ENCODE assay signal across 21 cellular contexts in the genomic region with DNA sequence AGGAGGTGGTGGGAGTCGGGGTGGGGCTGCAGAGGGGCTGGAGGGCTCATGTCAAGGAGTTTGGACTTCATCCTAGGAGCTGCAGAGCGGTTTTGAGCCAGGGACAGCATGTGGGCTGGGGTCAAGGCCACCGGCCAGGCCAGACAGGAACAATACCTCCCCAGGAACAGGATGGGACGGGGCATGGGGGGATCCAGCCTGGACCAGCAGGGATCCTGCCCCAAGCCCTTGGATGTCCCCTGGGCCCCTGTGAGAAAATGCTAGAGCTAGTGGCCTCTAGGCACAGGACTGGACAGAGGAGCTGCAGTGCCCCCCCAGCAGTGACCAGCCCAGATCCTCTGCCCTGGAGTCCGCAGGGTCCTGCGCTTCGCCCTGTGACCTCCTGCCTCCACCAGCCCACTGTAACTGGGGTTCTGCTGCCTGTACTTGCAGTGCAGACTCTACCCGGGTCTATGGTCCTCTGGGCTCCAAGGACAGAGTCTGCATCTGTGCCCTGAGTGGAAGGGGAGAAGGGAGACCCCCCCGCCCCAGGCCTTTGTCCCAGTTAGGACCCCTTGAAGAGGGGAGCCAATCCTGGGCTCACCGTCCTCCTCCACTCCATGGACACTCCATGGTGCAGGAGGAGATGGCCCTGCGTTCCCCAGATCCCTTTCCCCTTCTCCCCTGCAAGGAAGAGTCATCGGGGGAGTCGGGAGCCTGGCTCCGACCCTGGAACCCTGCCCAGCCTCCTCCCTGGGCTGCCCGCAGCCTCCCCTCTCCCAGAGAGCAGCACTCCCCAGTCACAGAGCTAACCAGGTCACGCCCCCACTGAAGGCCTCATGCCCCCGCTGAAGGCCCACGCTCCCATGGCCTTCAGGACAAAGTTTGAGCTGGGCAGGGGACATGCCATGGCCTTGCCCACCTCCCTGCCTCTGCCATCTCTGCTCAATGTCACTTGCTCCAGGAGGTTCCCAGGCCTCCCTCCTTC. TPM values are rescaled to one million over a fixed set of nuclear protein-coding genes. Genes with fewer than 3 reads are reported as not detected.
DNase-seq lines count a peak whose midpoint lies in the region; ATAC-seq, FAIRE-seq and TF ChIP-seq lines count a peak whose summit lies in the region.
"Had no signal": no experiment of that assay in that cellular context is flagged by ENCODE, and none has a peak within 500 bp of the region (broad histone marks: within the 10 kb centered on the region; RNA-seq: fewer than 3 reads in every experiment).

No MANE protein-coding gene starts in this region.

- POLR2A ChIA-PET in Caco-2 (lab: Charles Lee): no interaction called here
- POLR2A ChIA-PET in T-cell (lab: Charles Lee): no interaction called here

- H3K27ac Mint-ChIP-seq in Caco-2 (ENCODE audit: unreplicated experiment) (peak overlapping the region; percentile 35), T-cell (no peak overlapping the region)
- H3K27ac Mint-ChIP-seq: CD4-positive, CD25-positive, alpha-beta regulatory T cell had no signal

- H3K9me3 Mint-ChIP-seq in Caco-2 (ENCODE audit: unreplicated experiment) (no peaks in the 10 kb centered on the region), T-cell (no peaks in the 10 kb centered on the region)

- H3K9me3 ChIP-seq in Caco-2 (no peaks in the 10 kb centered on the region), NT2/D1 (ENCODE audit: insufficient read depth, low read length) (0 out of 2 replicates have a peak, but pooled peaks cover 3% of the 10 kb centered on the region), kidney (ENCODE audit: control insufficient read depth in 1 of 2, low read length in 2 of 2) (no peaks in the 10 kb centered on the region)

- CTCF ChIA-PET in Caco-2 (lab: Charles Lee): interaction anchor here (0.6 kb wide), 1 partner anchor 34 kb away, joined by 3 read pairs; no protein-coding TSS in a partner anchor
- CTCF ChIA-PET in T-cell (lab: Charles Lee): interaction anchor here in 1 of 2 donors (0.6 kb wide), 1 partner anchor 38 kb away, joined by 3 read pairs; no protein-coding TSS in a partner anchor

- no peak for FAIRE-seq in kidney (lab: Jason Lieb, UNC)
- FAIRE-seq: HTR-8/SVneo had no signal

- H3K4me1 ChIP-seq in Caco-2: peaks cover 10% of the 10 kb centered on the region
- H3K4me1 ChIP-seq in NT2/D1 (ENCODE audit: insufficient read depth, insufficient read length): peaks cover 9% of the 10 kb centered on the region
- H3K4me1 ChIP-seq in kidney (ENCODE audit: control insufficient read depth in 1 of 2, insufficient read depth in 1 of 2, low read depth in 1 of 2, low read length in 2 of 2): peaks cover 0 to 11% of the 10 kb centered on the region in 2 donors

- H3K4me3 Mint-ChIP-seq in Caco-2 (ENCODE audit: unreplicated experiment) (no peak overlapping the region), T-cell (no peak overlapping the region)

- H3K27me3 ChIP-seq in Caco-2 (replicated peaks; ENCODE audit: control insufficient read depth, insufficient read depth, low read length) (no peaks in the 10 kb centered on the region), NT2/D1 (ENCODE audit: insufficient read depth, insufficient read length) (no peaks in the 10 kb centered on the region)

- H3K36me3 ChIP-seq in Caco-2 (ENCODE audit: control insufficient read depth, insufficient read depth, low read length) (peaks cover 3% of the 10 kb centered on the region; the same call in 1 of the 2 replicates), NT2/D1 (ENCODE audit: insufficient read depth, insufficient read length, low read length) (peaks cover 8% of the 10 kb centered on the region), kidney (ENCODE audit: control insufficient read depth in 1 of 2, insufficient read depth in 2 of 2, low read length in 2 of 2) (no peaks in the 10 kb centered on the region)

- H3K9ac ChIP-seq in NT2/D1 (ENCODE audit: insufficient read length, low read depth) (peak overlapping the region; percentile 21), kidney (ENCODE audit: low read length in 2 of 2) (no peak overlapping the region)

- H3K4me1 Mint-ChIP-seq in Caco-2 (ENCODE audit: low read depth, unreplicated experiment) (peaks cover 13% of the 10 kb centered on the region), T-cell (peaks cover 17 to 35% (median 33%) of the 10 kb centered on the region in 3 donors)

- H3K4me3 ChIP-seq in Caco-2 (ENCODE audit: low read depth, low read length): no peak overlapping the region
- no peak overlapping the region for H3K4me3 ChIP-seq in NT2/D1 (ENCODE audit: insufficient read length, low read depth)
- no peak overlapping the region for H3K4me3 ChIP-seq in kidney (ENCODE audit: low read length in 2 of 2)

- no TSS peak for BruUV-seq in Caco-2 (replicated peaks; lab: Mats Ljungman, UMichigan)

- H3K36me3 Mint-ChIP-seq in Caco-2 (ENCODE audit: insufficient read depth, unreplicated experiment) (peaks cover 37% of the 10 kb centered on the region), T-cell (peaks cover 6% of the 10 kb centered on the region)

- H3K27ac ChIP-seq in kidney (ENCODE audit: low read depth in 2 of 2, low read length in 2 of 2): no peak overlapping the region
- H3K27ac ChIP-seq: HL-60 had no signal

- intact Hi-C loops in Caco-2 (cut with micrococcal nuclease; ENCODE audit: unreplicated experiment): no loop called here
- intact Hi-C loops in kidney (cut with DNase I): no loop called here
- intact Hi-C loops in sciatic nerve (cut with DNase I): no loop called here

- TF ChIP-seq CTCF in Caco-2 (IDR thresholded peaks at IDR 0.05; ENCODE audit: insufficient read depth in 1 of 2, low read depth in 1 of 2, low read length in 1 of 2, severe bottlenecking in 1 of 2, unreplicated experiment in 1 of 2) (no peak), kidney (IDR thresholded peaks at IDR 0.05; ENCODE audit: borderline replicate concordance, extremely low read depth, insufficient read depth) (no peak)

- DNase-seq in Caco-2: peak in 1 of 2 experiments; percentile 37
- DNase-seq in NT2/D1 (ENCODE audit: low read depth, low spot score): no peak
- peak; percentile 62 for DNase-seq in kidney
- DNase-seq in sciatic nerve (ENCODE audit: low spot score): peak; percentile 52
- no peak for DNase-seq in T-cell
- no peak for DNase-seq in NCI-H1092 treated with DMSO at 0.1 percent for 48 hours (lab: John Stamatoyannopoulos, UW)
- DNase-seq: ACHN; AML-193; CD4-positive, CD25-positive, alpha-beta regulatory T cell; HCEC 1CT; MV-4-11; NCI-H1417 treated with DMSO at 0.1 percent for 48 hours; NCI-H2029 treated with DMSO at 0.1 percent for 48 hours; NCI-H2171 treated with DMSO at 0.1 percent for 48 hours; NCI-H446 treated with DMSO at 0.1 percent for 48 hours; NK-92 treated with Interleukin-12 subunit alpha and Interleukin-12 subunit beta, amount 100 ng/mL, for 24 hours; OCI-M1; RPMI8226 had no signal

- ATAC-seq in sciatic nerve: no peak
- ATAC-seq in T-cell (replicated peaks in 1 of 4): no peak
- ATAC-seq in HG02981 (IDR thresholded peaks at IDR 0.05; ENCODE audit: unreplicated experiment): no peak

- H3K27me3 Mint-ChIP-seq in Caco-2 (ENCODE audit: insufficient read depth, unreplicated experiment) (no peaks in the 10 kb centered on the region), T-cell (peaks cover 0 to 4% of the 10 kb centered on the region in 2 donors)
- H3K27me3 Mint-ChIP-seq: CD4-positive, CD25-positive, alpha-beta regulatory T cell had no signal

RNA-seq across cellular contexts. Expression of gene MXD3, which starts 3.0 kb away (rescaled TPM):
- total RNA-seq in Caco-2 (2022) (19.8 and 20.6 TPM in 2 replicates), kidney (6.6 TPM), sciatic nerve (9.9 TPM), T-cell (10 to 100 TPM in 4 of 5 donors, 1 to 10 TPM in 1; 9.3 to 15.2 (median 12.4) TPM)
- polyA plus RNA-seq in kidney (ENCODE audit: insufficient read depth, low read depth, low replicate concordance): 4.9 TPM

RNA-seq across cellular contexts. Expression of gene PRELID1, which starts 11.1 kb away (rescaled TPM):
- 201 and 229 TPM in 2 replicates for total RNA-seq in Caco-2 (2022)
- 90.8 TPM for total RNA-seq in kidney
- polyA plus RNA-seq in kidney (ENCODE audit: insufficient read depth, low read depth, low replicate concordance): 351 TPM
- total RNA-seq in sciatic nerve: 50.1 TPM
- total RNA-seq in T-cell: 10 to 100 TPM; 52.0 to 84.9 (median 74.5) TPM

RNA-seq across cellular contexts. Expression of gene RAB24, which starts 11.1 kb away (rescaled TPM):
- total RNA-seq in Caco-2 (2022) (29.9 and 31.7 TPM in 2 replicates), kidney (25.0 TPM), sciatic nerve (24.4 TPM), T-cell (10 to 100 TPM; 18.2 to 34.0 (median 25.2) TPM)
- 77.6 TPM for polyA plus RNA-seq in kidney (ENCODE audit: insufficient read depth, low read depth, low replicate concordance)

RNA-seq across cellular contexts. Expression of gene LMAN2, which starts 36.8 kb away (rescaled TPM):
- total RNA-seq in Caco-2 (2022) (240 and 241 TPM in 2 replicates), kidney (137 TPM), sciatic nerve (70.0 TPM), T-cell (100 to 1,000 TPM in 3 of 5 donors, 10 to 100 TPM in 2; 67.2 to 122 (median 106) TPM)
- polyA plus RNA-seq in kidney (ENCODE audit: insufficient read depth, low read depth, low replicate concordance): 190 TPM

RNA-seq across cellular contexts. Expression of gene RGS14, which starts 43.1 kb away (rescaled TPM):
- total RNA-seq in Caco-2 (2022) (15.2 and 16.7 TPM in 2 replicates), kidney (28.4 TPM), sciatic nerve (9.3 TPM), T-cell (100 to 1,000 TPM in 3 of 5 donors, 10 to 100 TPM in 2; 85.7 to 209 (median 195) TPM)
- polyA plus RNA-seq in kidney (ENCODE audit: insufficient read depth, low read depth, low replicate concordance): 56.3 TPM

Comparison
In these comparisons a context has a peak if more than half of its experiments do, and no peak if none do; other contexts are left out.
1. DNase-seq: peak in kidney (single experiment) and sciatic nerve (single experiment); none in NT2/D1 (single experiment), T-cell (0 of 34) and NCI-H1092 treated with DMSO at 0.1 percent for 48 hours (single experiment).